ENCODE assay signal across 1 cellular context in the genomic region with DNA sequence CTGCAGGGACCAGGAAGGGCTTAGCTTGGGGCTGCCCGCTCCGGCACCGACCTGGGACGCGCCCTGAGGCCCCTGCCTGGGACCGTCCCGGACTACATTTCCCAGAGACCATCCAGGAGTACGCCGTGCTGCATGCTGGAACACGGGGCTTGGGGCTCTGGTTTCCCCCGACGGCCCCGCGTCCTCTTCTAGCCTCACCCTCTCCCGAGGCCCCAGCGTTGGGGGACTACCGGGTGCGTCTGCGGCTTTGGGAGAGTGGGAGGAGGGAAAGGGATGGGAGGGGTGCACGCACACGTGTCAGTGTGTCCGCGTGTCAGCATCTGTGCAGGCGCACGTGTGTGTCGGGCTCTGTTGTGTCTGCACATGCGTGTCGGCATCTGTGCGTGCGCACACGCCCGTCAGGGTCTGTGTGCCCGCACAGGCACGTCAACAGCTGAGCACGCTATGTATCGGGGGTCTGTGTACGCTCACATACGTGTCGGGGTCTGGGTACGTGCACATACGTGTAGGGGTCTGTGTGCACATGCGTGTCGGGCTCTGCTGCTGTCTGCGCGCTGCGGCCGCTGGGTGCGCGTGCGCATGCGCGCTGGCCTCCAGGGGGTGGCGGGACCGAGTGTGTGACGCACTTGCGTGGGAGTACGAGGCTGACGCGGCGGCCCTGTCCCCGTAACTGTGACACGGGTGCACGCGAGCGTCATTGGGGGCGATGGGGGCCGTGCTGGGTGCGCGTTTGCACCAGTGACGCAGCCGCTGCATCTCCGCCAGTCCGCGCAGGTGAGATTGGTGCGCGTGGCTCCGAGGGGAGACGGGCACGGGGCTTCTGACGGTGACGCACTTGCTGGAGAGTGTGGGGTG.
TF ChIP-seq lines count a peak whose summit lies in the region.

ZNF331 (plus strand) TSS at position 623 of the 855 bp plus-strand sequence. CDS start 31,232 bp downstream, outside the sequence.

TF ChIP-seq in HepG2, 621 proteins besides CTCF, POLR2A, EP300 and RAD21 (continued from another document and continues in another):
- TF ChIP-seq PRDM4 (CRISPR knock-in tag; IDR thresholded peaks at IDR 0.05; ENCODE audit: borderline replicate concordance) (no peak), GZF1 (CRISPR knock-in tag; IDR thresholded peaks at IDR 0.05) (peak; percentile 83; the same call in 1 of the 2 replicates), SRY (CRISPR knock-in tag; IDR thresholded peaks at IDR 0.05) (no peak), NBN (conservative IDR thresholded peaks at IDR 0.05) (no peak), NFE2 (CRISPR knock-in tag; IDR thresholded peaks at IDR 0.05) (no peak), MLLT10 (CRISPR knock-in tag; IDR thresholded peaks at IDR 0.05) (no peak), ZNF775 (CRISPR knock-in tag; IDR thresholded peaks at IDR 0.05; ENCODE audit: borderline replicate concordance) (no peak), PRDM10 (CRISPR knock-in tag; IDR thresholded peaks at IDR 0.05; ENCODE audit: low read depth) (no peak), CBX5 (CRISPR knock-in tag; IDR thresholded peaks at IDR 0.05; ENCODE audit: borderline replicate concordance) (0 out of 2 replicates have a peak, but pooled peaks have one; percentile 1), GATA4 (IDR thresholded peaks at IDR 0.05; ENCODE audit: borderline replicate concordance, low read depth) (no peak), ESRRA (CRISPR knock-in tag; IDR thresholded peaks at IDR 0.05; ENCODE audit: low read depth) (0 out of 2 replicates have a peak, but pooled peaks have one; percentile 17), ZSCAN21 (CRISPR knock-in tag; IDR thresholded peaks at IDR 0.05; ENCODE audit: borderline replicate concordance) (peak; percentile 73; the same call in 1 of the 2 replicates), ZNF7 (CRISPR knock-in tag; IDR thresholded peaks at IDR 0.05) (no peak), ZNF512B (CRISPR knock-in tag; IDR thresholded peaks at IDR 0.05; ENCODE audit: borderline replicate concordance) (0 out of 2 replicates have a peak, but pooled peaks have one; percentile 78), ZNF543 (CRISPR knock-in tag; IDR thresholded peaks at IDR 0.05) (peak; percentile 40; the same call in 1 of the 2 replicates), ZNF256 (CRISPR knock-in tag; conservative IDR thresholded peaks at IDR 0.05) (no peak), SP5 (CRISPR knock-in tag; IDR thresholded peaks at IDR 0.05; ENCODE audit: borderline replicate concordance, low read depth) (no peak), USF2 (IDR thresholded peaks at IDR 0.05; ENCODE audit: low read depth, low read length) (no peak), USF2 (CRISPR knock-in tag; IDR thresholded peaks at IDR 0.05; ENCODE audit: borderline replicate concordance) (no peak), ZNF367 (CRISPR knock-in tag; IDR thresholded peaks at IDR 0.05; ENCODE audit: borderline replicate concordance) (no peak), ZBTB26 (CRISPR knock-in tag; IDR thresholded peaks at IDR 0.05; ENCODE audit: borderline replicate concordance) (no peak), MTA1 (CRISPR knock-in tag; IDR thresholded peaks at IDR 0.05; ENCODE audit: borderline replicate concordance) (peak; percentile 77), MIXL1 (CRISPR knock-in tag; IDR thresholded peaks at IDR 0.05) (no peak), GFI1 (CRISPR knock-in tag; IDR thresholded peaks at IDR 0.05; ENCODE audit: borderline replicate concordance) (no peak), ZMYM2 (CRISPR knock-in tag; IDR thresholded peaks at IDR 0.05) (peak; percentile 32; the same call in 1 of the 2 replicates), DPF2 (CRISPR knock-in tag; IDR thresholded peaks at IDR 0.05; ENCODE audit: borderline replicate concordance, low read depth) (no peak)
- TF ChIP-seq, protein P1, sequence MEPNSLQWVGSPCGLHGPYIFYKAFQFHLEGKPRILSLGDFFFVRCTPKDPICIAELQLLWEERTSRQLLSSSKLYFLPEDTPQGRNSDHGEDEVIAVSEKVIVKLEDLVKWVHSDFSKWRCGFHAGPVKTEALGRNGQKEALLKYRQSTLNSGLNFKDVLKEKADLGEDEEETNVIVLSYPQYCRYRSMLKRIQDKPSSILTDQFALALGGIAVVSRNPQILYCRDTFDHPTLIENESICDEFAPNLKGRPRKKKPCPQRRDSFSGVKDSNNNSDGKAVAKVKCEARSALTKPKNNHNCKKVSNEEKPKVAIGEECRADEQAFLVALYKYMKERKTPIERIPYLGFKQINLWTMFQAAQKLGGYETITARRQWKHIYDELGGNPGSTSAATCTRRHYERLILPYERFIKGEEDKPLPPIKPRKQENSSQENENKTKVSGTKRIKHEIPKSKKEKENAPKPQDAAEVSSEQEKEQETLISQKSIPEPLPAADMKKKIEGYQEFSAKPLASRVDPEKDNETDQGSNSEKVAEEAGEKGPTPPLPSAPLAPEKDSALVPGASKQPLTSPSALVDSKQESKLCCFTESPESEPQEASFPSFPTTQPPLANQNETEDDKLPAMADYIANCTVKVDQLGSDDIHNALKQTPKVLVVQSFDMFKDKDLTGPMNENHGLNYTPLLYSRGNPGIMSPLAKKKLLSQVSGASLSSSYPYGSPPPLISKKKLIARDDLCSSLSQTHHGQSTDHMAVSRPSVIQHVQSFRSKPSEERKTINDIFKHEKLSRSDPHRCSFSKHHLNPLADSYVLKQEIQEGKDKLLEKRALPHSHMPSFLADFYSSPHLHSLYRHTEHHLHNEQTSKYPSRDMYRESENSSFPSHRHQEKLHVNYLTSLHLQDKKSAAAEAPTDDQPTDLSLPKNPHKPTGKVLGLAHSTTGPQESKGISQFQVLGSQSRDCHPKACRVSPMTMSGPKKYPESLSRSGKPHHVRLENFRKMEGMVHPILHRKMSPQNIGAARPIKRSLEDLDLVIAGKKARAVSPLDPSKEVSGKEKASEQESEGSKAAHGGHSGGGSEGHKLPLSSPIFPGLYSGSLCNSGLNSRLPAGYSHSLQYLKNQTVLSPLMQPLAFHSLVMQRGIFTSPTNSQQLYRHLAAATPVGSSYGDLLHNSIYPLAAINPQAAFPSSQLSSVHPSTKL (CRISPR knock-in tag; IDR thresholded peaks at IDR 0.05): no peak; the same call in 1 of the 2 replicates
- TF ChIP-seq, protein P2, sequence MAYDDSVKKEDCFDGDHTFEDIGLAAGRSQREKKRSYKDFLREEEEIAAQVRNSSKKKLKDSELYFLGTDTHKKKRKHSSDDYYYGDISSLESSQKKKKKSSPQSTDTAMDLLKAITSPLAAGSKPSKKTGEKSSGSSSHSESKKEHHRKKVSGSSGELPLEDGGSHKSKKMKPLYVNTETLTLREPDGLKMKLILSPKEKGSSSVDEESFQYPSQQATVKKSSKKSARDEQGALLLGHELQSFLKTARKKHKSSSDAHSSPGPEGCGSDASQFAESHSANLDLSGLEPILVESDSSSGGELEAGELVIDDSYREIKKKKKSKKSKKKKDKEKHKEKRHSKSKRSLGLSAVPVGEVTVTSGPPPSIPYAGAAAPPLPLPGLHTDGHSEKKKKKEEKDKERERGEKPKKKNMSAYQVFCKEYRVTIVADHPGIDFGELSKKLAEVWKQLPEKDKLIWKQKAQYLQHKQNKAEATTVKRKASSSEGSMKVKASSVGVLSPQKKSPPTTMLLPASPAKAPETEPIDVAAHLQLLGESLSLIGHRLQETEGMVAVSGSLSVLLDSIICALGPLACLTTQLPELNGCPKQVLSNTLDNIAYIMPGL (CRISPR knock-in tag; IDR thresholded peaks at IDR 0.05; ENCODE audit: borderline replicate concordance in 1 of 2, low read depth in 1 of 2): no peak
- TF ChIP-seq, protein P3, sequence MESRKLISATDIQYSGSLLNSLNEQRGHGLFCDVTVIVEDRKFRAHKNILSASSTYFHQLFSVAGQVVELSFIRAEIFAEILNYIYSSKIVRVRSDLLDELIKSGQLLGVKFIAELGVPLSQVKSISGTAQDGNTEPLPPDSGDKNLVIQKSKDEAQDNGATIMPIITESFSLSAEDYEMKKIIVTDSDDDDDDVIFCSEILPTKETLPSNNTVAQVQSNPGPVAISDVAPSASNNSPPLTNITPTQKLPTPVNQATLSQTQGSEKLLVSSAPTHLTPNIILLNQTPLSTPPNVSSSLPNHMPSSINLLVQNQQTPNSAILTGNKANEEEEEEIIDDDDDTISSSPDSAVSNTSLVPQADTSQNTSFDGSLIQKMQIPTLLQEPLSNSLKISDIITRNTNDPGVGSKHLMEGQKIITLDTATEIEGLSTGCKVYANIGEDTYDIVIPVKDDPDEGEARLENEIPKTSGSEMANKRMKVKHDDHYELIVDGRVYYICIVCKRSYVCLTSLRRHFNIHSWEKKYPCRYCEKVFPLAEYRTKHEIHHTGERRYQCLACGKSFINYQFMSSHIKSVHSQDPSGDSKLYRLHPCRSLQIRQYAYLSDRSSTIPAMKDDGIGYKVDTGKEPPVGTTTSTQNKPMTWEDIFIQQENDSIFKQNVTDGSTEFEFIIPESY (CRISPR knock-in tag; IDR thresholded peaks at IDR 0.05): 0 out of 2 replicates have a peak, but pooled peaks have one; percentile 14
